Comparison of ENCODE assay signal across 9 cellular contexts in the genomic region with DNA sequence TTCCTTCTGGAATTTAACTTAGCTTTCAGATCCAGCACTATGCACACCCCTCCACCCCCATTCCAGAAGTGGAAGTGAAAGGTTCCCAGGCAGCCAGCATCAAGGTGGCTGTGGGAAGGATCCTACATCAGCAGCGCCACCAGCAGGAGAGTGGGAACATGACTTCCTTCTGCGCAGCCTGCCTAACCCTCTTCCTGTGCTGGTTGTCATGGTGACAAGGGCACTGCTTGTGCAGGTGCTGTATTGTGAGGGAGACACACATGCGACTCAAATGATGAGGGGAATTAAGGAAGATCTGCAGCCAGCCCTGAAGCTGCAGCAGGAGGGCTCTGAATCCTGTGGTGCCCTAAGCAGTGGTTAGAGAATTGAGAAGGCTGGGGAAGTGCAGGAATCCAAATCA.
DNase-seq lines count a peak whose midpoint lies in the region; ATAC-seq and TF ChIP-seq lines count a peak whose summit lies in the region.
"Had no signal": no experiment of that assay in that cellular context is flagged by ENCODE, and none has a peak within 500 bp of the region (broad histone marks: within the 10 kb centered on the region; RNA-seq: fewer than 3 reads in every experiment).

No MANE protein-coding gene starts in this region.

- no peaks in the 10 kb centered on the region for H3K36me3 ChIP-seq in brain microvascular endothelial cell (replicated peaks)
- H3K36me3 ChIP-seq: neutrophil had no signal

- no peaks in the 10 kb centered on the region for H3K4me1 Mint-ChIP-seq in natural killer cell treated with Interleukin-12 subunit alpha and Interleukin-12 subunit beta and Interleukin-15 and Interleukin-18, amount 100 ng/mL, for 72 hours (ENCODE audit: low read depth in 2 of 2)

- no peak for DNase-seq in GM13977 (ENCODE audit: low spot score)
- DNase-seq in NCI-H187 treated with DMSO at 0.1 percent for 48 hours (lab: John Stamatoyannopoulos, UW), result peak; percentile 35
- peak; percentile 10 for DNase-seq in brain microvascular endothelial cell
- DNase-seq in nucleus accumbens (lab: John Stamatoyannopoulos, UW), result peak in 48 of 56 donors; percentile 2 to 87 (median 49)
- DNase-seq in GF-D8 (lab: John Stamatoyannopoulos, UW), result no peak
- no peak for DNase-seq in HUDEP-2 (lab: John Stamatoyannopoulos, UW; ENCODE audit: unreplicated experiment in 76 of 76)
- DNase-seq in natural killer cell treated with Interleukin-12 subunit alpha and Interleukin-12 subunit beta and Interleukin-15 and Interleukin-18, amount 100 ng/mL, for 72 hours (ENCODE audit: low spot score), result no peak

- in situ Hi-C loops in GM13977 (cut with MboI; ENCODE audit: low pct_unique_long_range_greater_than_20kb, low sequenced_read_pairs, unreplicated experiment) (no loop called here), brain microvascular endothelial cell (cut with HindIII; ENCODE audit: low pct_ligation_motif_present, low sequenced_read_pairs) (no loop called here)

- no peaks in the 10 kb centered on the region for H3K27me3 Mint-ChIP-seq in natural killer cell treated with Interleukin-12 subunit alpha and Interleukin-12 subunit beta and Interleukin-15 and Interleukin-18, amount 100 ng/mL, for 72 hours

- TF ChIP-seq CTCF in GM13977 (IDR thresholded peaks at IDR 0.05; ENCODE audit: extremely low read depth, insufficient read depth, missing control alignments) (peak; percentile 31), brain microvascular endothelial cell (IDR thresholded peaks at IDR 0.05; ENCODE audit: low read depth, low read length, missing control alignments) (peak; percentile 36)

- H3K9me3 Mint-ChIP-seq in natural killer cell treated with Interleukin-12 subunit alpha and Interleukin-12 subunit beta and Interleukin-15 and Interleukin-18, amount 100 ng/mL, for 72 hours, result peaks cover 8% of the 10 kb centered on the region

- no peaks in the 10 kb centered on the region for H3K36me3 Mint-ChIP-seq in natural killer cell treated with Interleukin-12 subunit alpha and Interleukin-12 subunit beta and Interleukin-15 and Interleukin-18, amount 100 ng/mL, for 72 hours

- no peak overlapping the region for H3K27ac ChIP-seq in brain microvascular endothelial cell
- H3K27ac ChIP-seq: neutrophil had no signal

- TF ChIP-seq POLR2A in GM18505 (IDR thresholded peaks at IDR 0.05; ENCODE audit: borderline replicate concordance, extremely low read depth, insufficient read depth, insufficient read length), result no peak

- H3K27ac Mint-ChIP-seq in natural killer cell treated with Interleukin-12 subunit alpha and Interleukin-12 subunit beta and Interleukin-15 and Interleukin-18, amount 100 ng/mL, for 72 hours, result no peak overlapping the region

- no peak overlapping the region for H3K4me3 Mint-ChIP-seq in natural killer cell treated with Interleukin-12 subunit alpha and Interleukin-12 subunit beta and Interleukin-15 and Interleukin-18, amount 100 ng/mL, for 72 hours

- no peak overlapping the region for H3K4me3 ChIP-seq in brain microvascular endothelial cell (ENCODE audit: low read depth, low read length)

- H3K27me3 ChIP-seq in brain microvascular endothelial cell (replicated peaks), result no peaks in the 10 kb centered on the region
- H3K27me3 ChIP-seq: neutrophil had no signal

- no peak for ATAC-seq in GM18505 (IDR thresholded peaks at IDR 0.05; ENCODE audit: unreplicated experiment)
- ATAC-seq in natural killer cell treated with Interleukin-12 subunit alpha and Interleukin-12 subunit beta and Interleukin-15 and Interleukin-18, amount 100 ng/mL, for 72 hours, result no peak

Comparison
In these comparisons a context has a peak if more than half of its experiments do, and no peak if none do; other contexts are left out.
1. DNase-seq: peak in NCI-H187 treated with DMSO at 0.1 percent for 48 hours (single experiment), brain microvascular endothelial cell (single experiment) and nucleus accumbens (48 of 56); none in GM13977 (single experiment), GF-D8 (single experiment), HUDEP-2 (0 of 76) and natural killer cell treated with Interleukin-12 subunit alpha and Interleukin-12 subunit beta and Interleukin-15 and Interleukin-18, amount 100 ng/mL, for 72 hours (single experiment).